15 cellular contexts compared by ENCODE assay signal in the genomic region with DNA sequence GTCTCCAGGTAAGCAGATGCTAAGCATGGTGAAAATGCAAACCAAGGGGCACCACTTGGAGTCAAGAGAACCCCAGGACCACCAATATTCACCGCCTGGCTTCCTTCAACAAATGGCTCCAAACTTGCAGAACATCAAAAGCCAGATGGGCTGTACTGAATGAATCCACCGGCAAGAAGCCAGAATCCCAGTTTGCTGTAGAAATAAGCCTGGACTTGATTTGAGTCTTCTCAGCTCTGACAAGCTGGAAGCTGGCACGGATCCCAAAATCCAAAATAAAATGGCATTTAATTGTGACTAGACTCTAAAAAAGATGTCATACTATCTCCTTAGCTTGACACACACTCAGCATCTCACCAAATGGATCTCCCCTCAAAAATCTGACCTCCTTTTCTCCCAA. TPM values are rescaled to one million over a fixed set of nuclear protein-coding genes. Genes with fewer than 3 reads are reported as not detected.
DNase-seq lines count a peak whose midpoint lies in the region; ATAC-seq and TF ChIP-seq lines count a peak whose summit lies in the region.
"Had no signal": no experiment of that assay in that cellular context is flagged by ENCODE, and none has a peak within 500 bp of the region (broad histone marks: within the 10 kb centered on the region; RNA-seq: fewer than 3 reads in every experiment).

No MANE protein-coding gene starts in this region.

- ATAC-seq in activated CD8-positive, alpha-beta T cell treated with anti-CD3 and anti-CD28 coated beads, Interleukin-2, amount 10 ng/mL, durations not matched to agents 7 days and 5 days = no peak
- ATAC-seq in GM19351 (IDR thresholded peaks at IDR 0.05; ENCODE audit: unreplicated experiment) (no peak), HG03469 (IDR thresholded peaks at IDR 0.05; ENCODE audit: unreplicated experiment) (no peak)
- ATAC-seq: upper lobe of right lung had no signal

- H3K4me3 Mint-ChIP-seq in neural crest cell = peak overlapping the region; percentile 29
- H3K4me3 Mint-ChIP-seq in activated CD8-positive, alpha-beta T cell treated with anti-CD3 and anti-CD28 coated beads, Interleukin-2, amount 10 ng/mL, durations not matched to agents 7 days and 5 days = no peak overlapping the region
- H3K4me3 Mint-ChIP-seq: activated T-helper 1 cell treated with anti-CD3 and anti-CD28 coated beads, Interleukin-12 subunit alpha, Interleukin-12 subunit beta, Interleukin-2, Interleukin-4 antibody, amounts not matched to agents 30 ng/mL and 10 ng/mL and 1 ng/mL, durations not matched to agents 14 hours and 24 hours and 36 hours had no signal

- POLR2A ChIA-PET in activated CD8-positive, alpha-beta T cell treated with anti-CD3 and anti-CD28 coated beads, Interleukin-2, amount 10 ng/mL, durations not matched to agents 7 days and 5 days (lab: Charles Lee) = no interaction called here

- peaks cover 93% of the 10 kb centered on the region for H3K4me1 Mint-ChIP-seq in neural crest cell
- no peaks in the 10 kb centered on the region for H3K4me1 Mint-ChIP-seq in activated CD8-positive, alpha-beta T cell treated with anti-CD3 and anti-CD28 coated beads, Interleukin-2, amount 10 ng/mL, durations not matched to agents 7 days and 5 days (ENCODE audit: low read depth)

- CTCF ChIA-PET in activated CD8-positive, alpha-beta T cell treated with anti-CD3 and anti-CD28 coated beads, Interleukin-2, amount 10 ng/mL, durations not matched to agents 7 days and 5 days (lab: Charles Lee) = interaction anchor here (2.1 kb wide), 1 partner anchor 12 kb away, joined by 7 read pairs; a partner anchor contains a TSS

- no peak for TF ChIP-seq CTCF in neural crest cell (conservative IDR thresholded peaks at IDR 0.05)

- H3K9me3 Mint-ChIP-seq in neural crest cell = no peaks in the 10 kb centered on the region
- H3K9me3 Mint-ChIP-seq in activated CD8-positive, alpha-beta T cell treated with anti-CD3 and anti-CD28 coated beads, Interleukin-2, amount 10 ng/mL, durations not matched to agents 7 days and 5 days (ENCODE audit: insufficient read depth) = no peaks in the 10 kb centered on the region
- H3K9me3 Mint-ChIP-seq: activated T-helper 1 cell treated with anti-CD3 and anti-CD28 coated beads, Interleukin-12 subunit alpha, Interleukin-12 subunit beta, Interleukin-2, Interleukin-4 antibody, amounts not matched to agents 30 ng/mL and 10 ng/mL and 1 ng/mL, durations not matched to agents 14 hours and 24 hours and 36 hours had no signal

- no peak overlapping the region for H3K27ac Mint-ChIP-seq in neural crest cell (ENCODE audit: unreplicated experiment)
- H3K27ac Mint-ChIP-seq in activated CD8-positive, alpha-beta T cell treated with anti-CD3 and anti-CD28 coated beads, Interleukin-2, amount 10 ng/mL, durations not matched to agents 7 days and 5 days = no peak overlapping the region
- H3K27ac Mint-ChIP-seq: activated T-helper 1 cell treated with anti-CD3 and anti-CD28 coated beads, Interleukin-12 subunit alpha, Interleukin-12 subunit beta, Interleukin-2, Interleukin-4 antibody, amounts not matched to agents 30 ng/mL and 10 ng/mL and 1 ng/mL, durations not matched to agents 14 hours and 24 hours and 36 hours had no signal

- peaks cover 8% of the 10 kb centered on the region for H3K36me3 Mint-ChIP-seq in neural crest cell (ENCODE audit: low read depth)
- H3K36me3 Mint-ChIP-seq in activated CD8-positive, alpha-beta T cell treated with anti-CD3 and anti-CD28 coated beads, Interleukin-2, amount 10 ng/mL, durations not matched to agents 7 days and 5 days (ENCODE audit: low read depth) = no peaks in the 10 kb centered on the region

- DNase-seq in DMS 273 treated with DMSO at 0.1 percent for 48 hours (lab: John Stamatoyannopoulos, UW) (peak; percentile 49), NCI-H69 (lab: John Stamatoyannopoulos, UW) (peak; percentile 84), dermis blood vessel endothelial cell (peak; percentile 29), neural crest cell (ENCODE audit: low read depth, low spot score) (no peak)
- no peak for DNase-seq in activated CD8-positive, alpha-beta T cell treated with anti-CD3 and anti-CD28 coated beads, Interleukin-2, amount 10 ng/mL, durations not matched to agents 7 days and 5 days
- no peak for DNase-seq in activated CD8-positive, alpha-beta memory T cell treated with anti-CD3 and anti-CD28 coated beads for 24 hours
- DNase-seq: AML-193; DMS79 treated with DMSO at 0.1 percent for 48 hours; NCI-H526; stimulated activated CD8-positive, alpha-beta memory T cell treated with anti-CD3 and anti-CD28 coated beads, Interleukin-4, amount 100 ng/mL, for 48 hours; T1000; upper lobe of right lung had no signal

- H3K27me3 Mint-ChIP-seq in neural crest cell (ENCODE audit: low read depth) = no peaks in the 10 kb centered on the region
- H3K27me3 Mint-ChIP-seq in activated CD8-positive, alpha-beta T cell treated with anti-CD3 and anti-CD28 coated beads, Interleukin-2, amount 10 ng/mL, durations not matched to agents 7 days and 5 days (ENCODE audit: low read depth) = peaks cover 35% of the 10 kb centered on the region

RNA-seq across cellular contexts. Expression of a gene that starts 11.9 kb away (rescaled TPM):
- total RNA-seq in dermis blood vessel endothelial cell (60.1 and 121 TPM in 2 replicates), neural crest cell (79.4 and 83.1 TPM in 2 replicates)
- total RNA-seq in activated CD8-positive, alpha-beta T cell treated with anti-CD3 and anti-CD28 coated beads, Interleukin-2, amount 10 ng/mL, durations not matched to agents 7 days and 5 days = under 1 TPM; 0.08 to 0.16 TPM

RNA-seq across cellular contexts. Expression of a gene that starts 44.4 kb away (rescaled TPM):
- 51.0 and 71.6 TPM in 2 replicates for total RNA-seq in dermis blood vessel endothelial cell
- 142 and 148 TPM in 2 replicates for total RNA-seq in neural crest cell
- total RNA-seq in activated CD8-positive, alpha-beta T cell treated with anti-CD3 and anti-CD28 coated beads, Interleukin-2, amount 10 ng/mL, durations not matched to agents 7 days and 5 days = 10 to 100 TPM; 86.6 to 97.0 TPM

Comparison
In these comparisons a context has a peak if more than half of its experiments do, and no peak if none do; other contexts are left out.
1. DNase-seq: peak in DMS 273 treated with DMSO at 0.1 percent for 48 hours (single experiment), NCI-H69 (single experiment) and dermis blood vessel endothelial cell (single experiment); none in neural crest cell (single experiment), activated CD8-positive, alpha-beta T cell treated with anti-CD3 and anti-CD28 coated beads, Interleukin-2, amount 10 ng/mL, durations not matched to agents 7 days and 5 days (single experiment) and activated CD8-positive, alpha-beta memory T cell treated with anti-CD3 and anti-CD28 coated beads for 24 hours (single experiment).
2. RNA of a gene that starts 11.9 kb away (total RNA-seq): 79.4 to 83.1 TPM in neural crest cell and 60.1 to 121 TPM in dermis blood vessel endothelial cell; 0.08 to 0.16 TPM in activated CD8-positive, alpha-beta T cell treated with anti-CD3 and anti-CD28 coated beads, Interleukin-2, amount 10 ng/mL, durations not matched to agents 7 days and 5 days; every median in the first group is over 10 times any median in the second.